1 cellular context compared by ENCODE assay signal in genomic region chr1:11935040-11935378, GRCh38.
TF ChIP-seq lines count a peak whose summit lies in the region.

No MANE protein-coding gene starts in this region.

TF ChIP-seq in K562, 482 proteins besides CTCF, POLR2A, EP300 and RAD21 (continued from another document):
- no peak for TF ChIP-seq DLX4 (CRISPR knock-in tag; IDR thresholded peaks at IDR 0.05)
